23 cellular contexts compared by ENCODE assay signal in genomic region chr20:60455272-60455671, GRCh38.
DNase-seq lines count a peak whose midpoint lies in the region; ATAC-seq and TF ChIP-seq lines count a peak whose summit lies in the region.
"Had no signal": no experiment of that assay in that cellular context is flagged by ENCODE, and none has a peak within 500 bp of the region (broad histone marks: within the 10 kb centered on the region; RNA-seq: fewer than 3 reads in every experiment).

No MANE protein-coding gene starts in this region.

- H3K4me1 ChIP-seq in cardiac muscle cell (ENCODE audit: low read depth) (peaks cover 44% of the 10 kb centered on the region), esophagus muscularis mucosa (peaks cover 0 to 4% (median 0%) of the 10 kb centered on the region in 4 donors)
- H3K4me1 ChIP-seq: BE2C, BLaER1 had no signal

- intact Hi-C loops in Right ventricle myocardium superior (cut with DNase I) (no loop called here), esophagus muscularis mucosa (cut with DNase I) (no loop called here)

- no peak for TF ChIP-seq POLR2A in esophagus muscularis mucosa (IDR thresholded peaks at IDR 0.05; ENCODE audit: low read depth)

- no peak for TF ChIP-seq EP300 in esophagus muscularis mucosa (IDR thresholded peaks at IDR 0.05)

- no peaks in the 10 kb centered on the region for H3K27me3 ChIP-seq in cardiac muscle cell
- no peaks in the 10 kb centered on the region for H3K27me3 ChIP-seq in esophagus muscularis mucosa
- H3K27me3 ChIP-seq: BE2C, BLaER1 had no signal

- H3K36me3 ChIP-seq in cardiac muscle cell (no peaks in the 10 kb centered on the region), esophagus muscularis mucosa (no peaks in the 10 kb centered on the region)
- H3K36me3 ChIP-seq: BE2C, BLaER1 had no signal

- peak in 1 of 2 donors; percentile 25 for DNase-seq in cardiac muscle cell (ENCODE audit: low read depth in 1 of 2, low spot score in 1 of 2)
- DNase-seq in Right ventricle myocardium superior, result no peak
- DNase-seq in esophagus muscularis mucosa (ENCODE audit: extremely low spot score), result peak; percentile 55
- DNase-seq in neural crest cell (ENCODE audit: low read depth, low spot score), result no peak
- DNase-seq: 8988T; ACHN; BE2C; C1 segment of cervical spinal cord; CD4-positive, alpha-beta memory T cell; CD4-positive, CD25-positive, alpha-beta regulatory T cell; CD8-positive, alpha-beta memory T cell; COR-L47; DMS 273 treated with DMSO at 0.1 percent for 48 hours; DMS153; DMS53; DMS79; DND-41; EL; GDM1 had no signal

- no peak overlapping the region for H3K4me3 ChIP-seq in cardiac muscle cell
- H3K4me3 ChIP-seq in esophagus muscularis mucosa, result no peak overlapping the region
- H3K4me3 ChIP-seq: BLaER1, GM12878 had no signal

- peaks cover 49% of the 10 kb centered on the region for H3K4me1 Mint-ChIP-seq in neural crest cell
- H3K4me1 Mint-ChIP-seq: CD14-positive monocyte; CD4-positive, alpha-beta memory T cell; CD4-positive, CD25-positive, alpha-beta regulatory T cell; CD8-positive, alpha-beta memory T cell had no signal

- ATAC-seq in Right ventricle myocardium superior (ENCODE audit: poor library complexity) (no peak), GM21786 (IDR thresholded peaks at IDR 0.05; ENCODE audit: unreplicated experiment) (no peak)
- ATAC-seq: GM12878 had no signal

- H3K9me3 ChIP-seq in cardiac muscle cell (ENCODE audit: low read depth) (no peaks in the 10 kb centered on the region), esophagus muscularis mucosa (no peaks in the 10 kb centered on the region)
- H3K9me3 ChIP-seq: BE2C, BLaER1 had no signal

- no peak for TF ChIP-seq CTCF in cardiac muscle cell (IDR thresholded peaks at IDR 0.05; ENCODE audit: low read depth, low read length)
- no peak for TF ChIP-seq CTCF in esophagus muscularis mucosa (IDR thresholded peaks at IDR 0.05)
- no peak for TF ChIP-seq CTCF in neural crest cell (conservative IDR thresholded peaks at IDR 0.05)

- peaks cover 5% of the 10 kb centered on the region for H3K9me3 Mint-ChIP-seq in neural crest cell

- peak overlapping the region; percentile 9 for H3K27ac Mint-ChIP-seq in neural crest cell (ENCODE audit: unreplicated experiment)
- H3K27ac Mint-ChIP-seq: CD14-positive monocyte; CD4-positive, alpha-beta memory T cell; CD4-positive, CD25-positive, alpha-beta regulatory T cell; CD8-positive, alpha-beta memory T cell had no signal

- H3K4me3 Mint-ChIP-seq in neural crest cell, result no peak overlapping the region
- H3K4me3 Mint-ChIP-seq: CD14-positive monocyte; CD4-positive, alpha-beta memory T cell; CD4-positive, CD25-positive, alpha-beta regulatory T cell; CD8-positive, alpha-beta memory T cell had no signal

- peak overlapping the region; percentile 29 for H3K27ac ChIP-seq in cardiac muscle cell
- H3K27ac ChIP-seq in esophagus muscularis mucosa (replicated peaks in 1 of 4), result no peak overlapping the region
- H3K27ac ChIP-seq: BLaER1 had no signal

- whole genome bisulfite sequencing in esophagus muscularis mucosa, result 77% methylated on average over 8 of the region's 8 CpGs

- H3K36me3 Mint-ChIP-seq in neural crest cell (ENCODE audit: low read depth), result no peaks in the 10 kb centered on the region
- H3K36me3 Mint-ChIP-seq: CD14-positive monocyte; CD4-positive, alpha-beta memory T cell; CD4-positive, CD25-positive, alpha-beta regulatory T cell; CD8-positive, alpha-beta memory T cell had no signal

- no peaks in the 10 kb centered on the region for H3K27me3 Mint-ChIP-seq in neural crest cell (ENCODE audit: low read depth)
- H3K27me3 Mint-ChIP-seq: CD4-positive, CD25-positive, alpha-beta regulatory T cell had no signal
